Comparison of ENCODE assay signal across 12 cellular contexts in genomic region chr10:31706464-31706863, GRCh38.
A peak's percentile ranks its signal among the peaks of the same experiment; 100 is the strongest.
DNase-seq lines count a peak whose midpoint lies in the region; ATAC-seq and TF ChIP-seq lines count a peak whose summit lies in the region.
"Had no signal": no experiment of that assay in that cellular context is flagged by ENCODE, and none has a peak within 500 bp of the region (broad histone marks: within the 10 kb centered on the region; RNA-seq: fewer than 3 reads in every experiment).

No MANE protein-coding gene starts in this region.

- no peak for ATAC-seq in IMR-90 (ENCODE audit: low read depth)
- no peak for ATAC-seq in GM18870 (IDR thresholded peaks at IDR 0.05; ENCODE audit: unreplicated experiment)
- ATAC-seq in GM19463 (IDR thresholded peaks at IDR 0.05; ENCODE audit: unreplicated experiment): no peak
- ATAC-seq in GM18909 (IDR thresholded peaks at IDR 0.05; ENCODE audit: poor library complexity, unreplicated experiment): no peak

- H3K4me3 Mint-ChIP-seq in endothelial cell (ENCODE audit: unreplicated experiment): peak overlapping the region; percentile 81

- H3K27ac ChIP-seq in IMR-90 (ENCODE audit: insufficient read depth, low read length): no peak overlapping the region
- H3K27ac ChIP-seq in parathyroid adenoma: peak overlapping the region; percentile 66

- H3K36me3 ChIP-seq in IMR-90 (ENCODE audit: control insufficient read depth, insufficient read depth, low read length): no peaks in the 10 kb centered on the region
- no peaks in the 10 kb centered on the region for H3K36me3 ChIP-seq in parathyroid adenoma (ENCODE audit: control insufficient read depth, insufficient read depth, low read length)

- H3K23ac ChIP-seq in IMR-90 (ENCODE audit: low read depth, low read length): no peak overlapping the region

- no peak for TF ChIP-seq POLR2A in IMR-90 (IDR thresholded peaks at IDR 0.05; ENCODE audit: low read depth, low read length)

- H3K9ac ChIP-seq in IMR-90 (ENCODE audit: low read depth, low read length): no peak overlapping the region
- no peak overlapping the region for H3K9ac ChIP-seq in parathyroid adenoma

- no peak overlapping the region for H2AK9ac ChIP-seq in IMR-90 (replicated peaks; ENCODE audit: low read depth, low read length, poor library complexity)

- no peaks in the 10 kb centered on the region for H3K79me1 ChIP-seq in IMR-90 (ENCODE audit: low read depth in 1 of 2, low read length in 2 of 2)

- H2BK5ac ChIP-seq in IMR-90 (ENCODE audit: low read depth, low read length, poor library complexity, severe bottlenecking): no peak overlapping the region

- peak overlapping the region in 1 of 2 experiments; percentile 97; a peak in 1 of 4 replicates for H4K8ac ChIP-seq in IMR-90 (ENCODE audit: low read depth in 2 of 2, low read length in 2 of 2)

- DNase-seq in AG10803 (ENCODE audit: low read depth) (no peak), IMR-90 (no peak), endothelial cell (ENCODE audit: low spot score) (no peak), inferior parietal cortex (ENCODE audit: extremely low spot score) (no peak)
- DNase-seq: CD4-positive, alpha-beta T cell; NCI-H1694 treated with DMSO at 0.1 percent for 48 hours; stimulated activated CD4-positive, alpha-beta T cell treated with anti-CD3 and anti-CD28 coated beads, Interleukin-4, amount 100 ng/mL, for 1 hour; T-helper 9 cell had no signal

- H3K56ac ChIP-seq in IMR-90 (ENCODE audit: extremely low read depth, insufficient read depth, low read length): no peak overlapping the region

- intact Hi-C loops in IMR-90 (cut with micrococcal nuclease): no loop called here

- in situ Hi-C loops in IMR-90 (cut with MboI; ENCODE audit: low sequenced_read_pairs): no loop called here

- peaks cover 43% of the 10 kb centered on the region for H3K36me3 Mint-ChIP-seq in endothelial cell (ENCODE audit: low read depth, unreplicated experiment)

- H4K20me1 ChIP-seq in IMR-90 (ENCODE audit: insufficient read depth, low read length): no peaks in the 10 kb centered on the region

- H3K4me1 Mint-ChIP-seq in endothelial cell (ENCODE audit: unreplicated experiment): peaks cover 67% of the 10 kb centered on the region

- H4K91ac ChIP-seq in IMR-90 (ENCODE audit: insufficient read depth, low read depth, low read length): peak overlapping the region; percentile 16

- H3K4me3 ChIP-seq in AG10803 (ENCODE audit: low read length) (peak overlapping the region; percentile 40), IMR-90 (ENCODE audit: insufficient read depth, low read depth, low read length) (no peak overlapping the region), parathyroid adenoma (ENCODE audit: low read depth, low read length) (no peak overlapping the region)

- H2AFZ ChIP-seq in IMR-90 (replicated peaks; ENCODE audit: low read length, poor library complexity) (peak overlapping the region; percentile 2), parathyroid adenoma (no peak overlapping the region)

- no peak overlapping the region for H3K4me2 ChIP-seq in IMR-90 (ENCODE audit: low read depth, low read length)
- no peak overlapping the region for H3K4me2 ChIP-seq in parathyroid adenoma (ENCODE audit: low read length)

- H3K27me3 ChIP-seq in IMR-90 (ENCODE audit: control insufficient read depth, insufficient read depth, low read length): no peaks in the 10 kb centered on the region
- no peaks in the 10 kb centered on the region for H3K27me3 ChIP-seq in parathyroid adenoma (ENCODE audit: control insufficient read depth, insufficient read depth, low read length)

- no peak overlapping the region for H4K5ac ChIP-seq in IMR-90 (ENCODE audit: low read depth, low read length)

- BruUV-seq in IMR-90 (replicated peaks; lab: Mats Ljungman, UMichigan): no TSS peak

- TF ChIP-seq RAD21 in IMR-90 (IDR thresholded peaks at IDR 0.05; ENCODE audit: low read length): no peak

- H3K79me2 ChIP-seq in parathyroid adenoma: no peaks in the 10 kb centered on the region

- TF ChIP-seq CTCF in AG10803 (conservative IDR thresholded peaks at IDR 0.05; ENCODE audit: low read length) (no peak), IMR-90 (conservative IDR thresholded peaks at IDR 0.05; ENCODE audit: low read depth, low read length) (no peak), endothelial cell (IDR thresholded peaks at IDR 0.05; ENCODE audit: unreplicated experiment) (no peak), parathyroid adenoma (IDR thresholded peaks at IDR 0.05) (no peak)

- 94% methylated on average over 2 of the region's 3 CpGs; no CpG with 5 or more reads in 1 of the 2 experiments for WGBS in IMR-90 (ENCODE audit: extremely low coverage in 2 of 2, insufficient read length in 1 of 2), 2 experiments

- peak overlapping the region; percentile 44; the same call in 1 of the 2 replicates for H3K14ac ChIP-seq in IMR-90 (replicated peaks; ENCODE audit: low read depth, low read length)

- H3K18ac ChIP-seq in IMR-90 (ENCODE audit: low read depth, low read length): peak overlapping the region; percentile 28

- POLR2A ChIA-PET in IMR-90 (lab: Charles Lee; ENCODE audit: unreplicated experiment): no interaction called here

- H3K4ac ChIP-seq in IMR-90 (ENCODE audit: low read depth, low read length): peak overlapping the region; percentile 89; the same call in 1 of the 2 replicates

- H2BK20ac ChIP-seq in IMR-90 (ENCODE audit: low read depth, low read length): peak overlapping the region; percentile 91

- dilution Hi-C loops in IMR-90 (cut with HindIII; ENCODE audit: low sequenced_read_pairs, unreplicated experiment): no loop called here

- peaks cover 6% of the 10 kb centered on the region for H3K9me1 ChIP-seq in IMR-90 (ENCODE audit: insufficient read depth, low read length)

- peak overlapping the region; percentile 94 for H2BK120ac ChIP-seq in IMR-90 (ENCODE audit: low read depth, low read length)

- CTCF ChIA-PET in IMR-90 (lab: Yijun Ruan, JAX): no interaction called here

- peak overlapping the region; percentile 100 for H3K27ac Mint-ChIP-seq in endothelial cell (ENCODE audit: unreplicated experiment)
- H3K27ac Mint-ChIP-seq: CD4-positive, alpha-beta T cell had no signal

- H2AK5ac ChIP-seq in IMR-90 (ENCODE audit: low read depth, low read length): peak overlapping the region; percentile 62

- peaks cover 22% of the 10 kb centered on the region for H3K27me3 Mint-ChIP-seq in endothelial cell (ENCODE audit: unreplicated experiment)
- H3K27me3 Mint-ChIP-seq: CD4-positive, alpha-beta T cell had no signal

- H3K9me3 Mint-ChIP-seq in endothelial cell (ENCODE audit: unreplicated experiment): peaks cover 16% of the 10 kb centered on the region

- peak overlapping the region; percentile 0; the same call in 1 of the 3 replicates for H2BK15ac ChIP-seq in IMR-90 (ENCODE audit: low read depth, low read length)

- H3K4me1 ChIP-seq in IMR-90 (ENCODE audit: control insufficient read depth, insufficient read depth, low read length) (peaks cover 15% of the 10 kb centered on the region), parathyroid adenoma (no peaks in the 10 kb centered on the region)

- H3K9me3 ChIP-seq in IMR-90 (ENCODE audit: control insufficient read depth, insufficient read depth, low read length) (peaks cover 7% of the 10 kb centered on the region; the same call in 1 of the 2 replicates), parathyroid adenoma (ENCODE audit: control insufficient read depth, low read length) (no peaks in the 10 kb centered on the region)

TF ChIP-seq in IMR-90, 13 proteins besides CTCF, POLR2A, EP300 and RAD21:
- TF ChIP-seq MXI1 (IDR thresholded peaks at IDR 0.05; ENCODE audit: borderline replicate concordance, low read depth, low read length) (no peak), RFX5 (IDR thresholded peaks at IDR 0.05; ENCODE audit: low read depth, low read length) (no peak), SMC3 (IDR thresholded peaks at IDR 0.05; ENCODE audit: low read depth, low read length) (no peak), USF2 (IDR thresholded peaks at IDR 0.05; ENCODE audit: low read depth, low read length) (no peak)
